1 cellular context compared by ENCODE assay signal in the genomic region with DNA sequence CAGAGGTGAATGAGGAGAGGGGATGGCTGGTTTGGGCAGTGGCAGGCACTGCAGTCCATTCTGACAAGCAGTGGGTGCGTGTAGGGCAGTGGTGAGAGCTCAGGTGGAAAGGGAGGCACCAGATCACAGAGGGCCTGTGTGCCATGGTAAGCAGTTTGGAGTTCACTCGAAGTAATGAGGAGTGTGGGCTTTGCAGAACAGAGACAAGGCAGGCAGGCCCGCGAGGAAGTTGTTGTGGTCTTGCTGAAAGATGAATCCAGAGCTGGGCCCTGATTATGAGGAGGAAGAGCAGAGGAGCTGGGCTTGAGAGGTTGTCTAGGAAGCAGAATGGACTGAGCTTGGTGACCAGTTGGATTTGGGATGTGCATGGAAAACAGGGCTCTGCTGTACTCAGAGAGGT.
TF ChIP-seq lines count a peak whose summit lies in the region.

No MANE protein-coding gene starts in this region.

TF ChIP-seq in HepG2, 621 proteins besides CTCF, POLR2A, EP300 and RAD21:
- TF ChIP-seq, protein P1, sequence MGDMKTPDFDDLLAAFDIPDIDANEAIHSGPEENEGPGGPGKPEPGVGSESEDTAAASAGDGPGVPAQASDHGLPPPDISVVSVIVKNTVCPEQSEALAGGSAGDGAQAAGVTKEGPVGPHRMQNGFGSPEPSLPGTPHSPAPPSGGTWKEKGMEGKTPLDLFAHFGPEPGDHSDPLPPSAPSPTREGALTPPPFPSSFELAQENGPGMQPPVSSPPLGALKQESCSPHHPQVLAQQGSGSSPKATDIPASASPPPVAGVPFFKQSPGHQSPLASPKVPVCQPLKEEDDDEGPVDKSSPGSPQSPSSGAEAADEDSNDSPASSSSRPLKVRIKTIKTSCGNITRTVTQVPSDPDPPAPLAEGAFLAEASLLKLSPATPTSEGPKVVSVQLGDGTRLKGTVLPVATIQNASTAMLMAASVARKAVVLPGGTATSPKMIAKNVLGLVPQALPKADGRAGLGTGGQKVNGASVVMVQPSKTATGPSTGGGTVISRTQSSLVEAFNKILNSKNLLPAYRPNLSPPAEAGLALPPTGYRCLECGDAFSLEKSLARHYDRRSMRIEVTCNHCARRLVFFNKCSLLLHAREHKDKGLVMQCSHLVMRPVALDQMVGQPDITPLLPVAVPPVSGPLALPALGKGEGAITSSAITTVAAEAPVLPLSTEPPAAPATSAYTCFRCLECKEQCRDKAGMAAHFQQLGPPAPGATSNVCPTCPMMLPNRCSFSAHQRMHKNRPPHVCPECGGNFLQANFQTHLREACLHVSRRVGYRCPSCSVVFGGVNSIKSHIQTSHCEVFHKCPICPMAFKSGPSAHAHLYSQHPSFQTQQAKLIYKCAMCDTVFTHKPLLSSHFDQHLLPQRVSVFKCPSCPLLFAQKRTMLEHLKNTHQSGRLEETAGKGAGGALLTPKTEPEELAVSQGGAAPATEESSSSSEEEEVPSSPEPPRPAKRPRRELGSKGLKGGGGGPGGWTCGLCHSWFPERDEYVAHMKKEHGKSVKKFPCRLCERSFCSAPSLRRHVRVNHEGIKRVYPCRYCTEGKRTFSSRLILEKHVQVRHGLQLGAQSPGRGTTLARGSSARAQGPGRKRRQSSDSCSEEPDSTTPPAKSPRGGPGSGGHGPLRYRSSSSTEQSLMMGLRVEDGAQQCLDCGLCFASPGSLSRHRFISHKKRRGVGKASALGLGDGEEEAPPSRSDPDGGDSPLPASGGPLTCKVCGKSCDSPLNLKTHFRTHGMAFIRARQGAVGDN (CRISPR knock-in tag; IDR thresholded peaks at IDR 0.05) = peak; percentile 32
- TF ChIP-seq, protein P2, sequence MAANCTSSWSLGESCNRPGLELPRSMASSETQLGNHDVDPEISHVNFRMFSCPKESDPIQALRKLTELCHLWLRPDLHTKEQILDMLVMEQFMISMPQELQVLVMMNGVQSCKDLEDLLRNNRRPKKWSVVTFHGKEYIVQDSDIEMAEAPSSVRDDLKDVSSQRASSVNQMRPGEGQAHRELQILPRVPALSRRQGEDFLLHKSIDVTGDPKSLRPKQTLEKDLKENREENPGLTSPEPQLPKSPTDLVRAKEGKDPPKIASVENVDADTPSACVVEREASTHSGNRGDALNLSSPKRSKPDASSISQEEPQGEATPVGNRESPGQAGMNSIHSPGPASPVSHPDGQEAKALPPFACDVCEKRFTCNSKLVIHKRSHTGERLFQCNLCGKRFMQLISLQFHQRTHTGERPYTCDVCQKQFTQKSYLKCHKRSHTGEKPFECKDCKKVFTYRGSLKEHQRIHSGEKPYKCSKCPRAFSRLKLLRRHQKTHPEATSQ (CRISPR knock-in tag; IDR thresholded peaks at IDR 0.05; ENCODE audit: borderline replicate concordance) = no peak
TF ChIP-seq in HepG2: peak in this region for 1.
